ENCODE assay signal across 26 cellular contexts in genomic region chr13:45122941-45123340, GRCh38. TPM values are rescaled to one million over a fixed set of nuclear protein-coding genes. Genes with fewer than 3 reads are reported as not detected.
DNase-seq lines count a peak whose midpoint lies in the region; ATAC-seq and TF ChIP-seq lines count a peak whose summit lies in the region.
"Had no signal": no experiment of that assay in that cellular context is flagged by ENCODE, and none has a peak within 500 bp of the region (broad histone marks: within the 10 kb centered on the region; RNA-seq: fewer than 3 reads in every experiment).

No MANE protein-coding gene starts in this region.

- no peak for ATAC-seq in CD4-positive, CD25-positive, alpha-beta regulatory T cell (ENCODE audit: low read depth in 2 of 2)
- no peak for ATAC-seq in DND-41 (ENCODE audit: insufficient read depth, low read depth)
- no peak for ATAC-seq in natural killer cell
- no peak for ATAC-seq in PC-3
- ATAC-seq: HCT116, left lobe of liver, pancreas, Right ventricle myocardium inferior, SK-N-SH treated with all-trans-retinoic acid at 6 μM for 48 hours had no signal

- H3K79me2 ChIP-seq in DND-41 (ENCODE audit: insufficient read depth, low read length) (peaks cover 70% of the 10 kb centered on the region), PC-3 (ENCODE audit: low read length) (peaks cover 74% of the 10 kb centered on the region)

- H3K27me3 Mint-ChIP-seq in CD4-positive, CD25-positive, alpha-beta regulatory T cell = no peaks in the 10 kb centered on the region
- H3K27me3 Mint-ChIP-seq in activated T-helper 1 cell treated with anti-CD3 and anti-CD28 coated beads, Interleukin-12 subunit alpha, Interleukin-12 subunit beta, Interleukin-2, Interleukin-4 antibody, amounts not matched to agents 30 ng/mL and 10 ng/mL and 1 ng/mL, durations not matched to agents 14 hours and 24 hours and 36 hours (ENCODE audit: insufficient read depth) = no peaks in the 10 kb centered on the region
- no peaks in the 10 kb centered on the region for H3K27me3 Mint-ChIP-seq in natural killer cell (ENCODE audit: low read depth in 2 of 2)
- H3K27me3 Mint-ChIP-seq: activated B cell treated with CpG ODN at 0.5 μM for 24 hours had no signal

- H3K4me3 Mint-ChIP-seq in CD4-positive, CD25-positive, alpha-beta regulatory T cell = peak overlapping the region; percentile 2 to 61 (median 10)
- H3K4me3 Mint-ChIP-seq in activated T-helper 1 cell treated with anti-CD3 and anti-CD28 coated beads, Interleukin-12 subunit alpha, Interleukin-12 subunit beta, Interleukin-2, Interleukin-4 antibody, amounts not matched to agents 30 ng/mL and 10 ng/mL and 1 ng/mL, durations not matched to agents 14 hours and 24 hours and 36 hours = peak overlapping the region; percentile 28
- H3K4me3 Mint-ChIP-seq in natural killer cell = peak overlapping the region; percentile 41
- H3K4me3 Mint-ChIP-seq: activated B cell treated with CpG ODN at 0.5 μM for 24 hours had no signal

- no peak overlapping the region for H3K27ac ChIP-seq in CD4-positive, CD25-positive, alpha-beta regulatory T cell (ENCODE audit: insufficient read depth, low read length, poor library complexity, severe bottlenecking)
- no peak overlapping the region for H3K27ac ChIP-seq in DND-41 (ENCODE audit: low read length)
- no peak overlapping the region for H3K27ac ChIP-seq in PC-3 (ENCODE audit: low read length)
- H3K27ac ChIP-seq: pancreas, upper lobe of left lung had no signal

- H3K4me3 ChIP-seq in CD4-positive, CD25-positive, alpha-beta regulatory T cell (ENCODE audit: low read depth, low read length) = no peak overlapping the region
- no peak overlapping the region for H3K4me3 ChIP-seq in DND-41 (ENCODE audit: low read depth in 1 of 2, low read length in 2 of 2)
- no peak overlapping the region for H3K4me3 ChIP-seq in PC-3 (ENCODE audit: low read length)
- H3K4me3 ChIP-seq: pancreas, skin epidermis, upper lobe of left lung had no signal

- no peaks in the 10 kb centered on the region for H3K9me2 ChIP-seq in PC-3 (replicated peaks; ENCODE audit: low read length)

- no peak overlapping the region for H2AFZ ChIP-seq in DND-41 (ENCODE audit: low read depth, low read length)
- H2AFZ ChIP-seq in PC-3 (ENCODE audit: low read length) = no peak overlapping the region

- H3K36me3 Mint-ChIP-seq in CD4-positive, CD25-positive, alpha-beta regulatory T cell = no peaks in the 10 kb centered on the region
- H3K36me3 Mint-ChIP-seq in activated T-helper 1 cell treated with anti-CD3 and anti-CD28 coated beads, Interleukin-12 subunit alpha, Interleukin-12 subunit beta, Interleukin-2, Interleukin-4 antibody, amounts not matched to agents 30 ng/mL and 10 ng/mL and 1 ng/mL, durations not matched to agents 14 hours and 24 hours and 36 hours (ENCODE audit: low read depth) = peaks cover 2% of the 10 kb centered on the region
- H3K36me3 Mint-ChIP-seq in natural killer cell = no peaks in the 10 kb centered on the region

- peaks cover 6 to 37% (median 17%) of the 10 kb centered on the region in 4 donors for H3K4me1 Mint-ChIP-seq in CD4-positive, CD25-positive, alpha-beta regulatory T cell
- peaks cover 13% of the 10 kb centered on the region for H3K4me1 Mint-ChIP-seq in activated T-helper 1 cell treated with anti-CD3 and anti-CD28 coated beads, Interleukin-12 subunit alpha, Interleukin-12 subunit beta, Interleukin-2, Interleukin-4 antibody, amounts not matched to agents 30 ng/mL and 10 ng/mL and 1 ng/mL, durations not matched to agents 14 hours and 24 hours and 36 hours (ENCODE audit: low read depth)
- H3K4me1 Mint-ChIP-seq in natural killer cell = peaks cover 16% of the 10 kb centered on the region in 2 donors

- H3K9me3 Mint-ChIP-seq in CD4-positive, CD25-positive, alpha-beta regulatory T cell = no peaks in the 10 kb centered on the region
- H3K9me3 Mint-ChIP-seq in activated T-helper 1 cell treated with anti-CD3 and anti-CD28 coated beads, Interleukin-12 subunit alpha, Interleukin-12 subunit beta, Interleukin-2, Interleukin-4 antibody, amounts not matched to agents 30 ng/mL and 10 ng/mL and 1 ng/mL, durations not matched to agents 14 hours and 24 hours and 36 hours = no peaks in the 10 kb centered on the region
- no peaks in the 10 kb centered on the region for H3K9me3 Mint-ChIP-seq in natural killer cell
- H3K9me3 Mint-ChIP-seq: activated B cell treated with CpG ODN at 0.5 μM for 24 hours had no signal

- H3K27me3 ChIP-seq in CD4-positive, CD25-positive, alpha-beta regulatory T cell (ENCODE audit: control insufficient read depth, insufficient read depth, low read length) = no peaks in the 10 kb centered on the region
- H3K27me3 ChIP-seq in DND-41 (ENCODE audit: insufficient read depth, low read length, poor library complexity) (no peaks in the 10 kb centered on the region), PC-3 (ENCODE audit: low read length) (no peaks in the 10 kb centered on the region)
- H3K27me3 ChIP-seq: pancreas, upper lobe of left lung had no signal

- H3K36me3 ChIP-seq in CD4-positive, CD25-positive, alpha-beta regulatory T cell (ENCODE audit: control insufficient read depth, insufficient read depth, low read length) = peaks cover 3% of the 10 kb centered on the region
- no peaks in the 10 kb centered on the region; the same call in 1 of the 2 replicates for H3K36me3 ChIP-seq in DND-41 (ENCODE audit: insufficient read depth, low read length)
- H3K36me3 ChIP-seq in PC-3 (ENCODE audit: low read depth, low read length) = no peaks in the 10 kb centered on the region
- H3K36me3 ChIP-seq: pancreas, upper lobe of left lung had no signal

- no TSS peak for BruUV-seq in PC-3 (replicated peaks; lab: Mats Ljungman, UMichigan)

- H3K27ac Mint-ChIP-seq in CD4-positive, CD25-positive, alpha-beta regulatory T cell = peak overlapping the region in 2 of 3 donors; percentile 27 to 39
- no peak overlapping the region for H3K27ac Mint-ChIP-seq in activated T-helper 1 cell treated with anti-CD3 and anti-CD28 coated beads, Interleukin-12 subunit alpha, Interleukin-12 subunit beta, Interleukin-2, Interleukin-4 antibody, amounts not matched to agents 30 ng/mL and 10 ng/mL and 1 ng/mL, durations not matched to agents 14 hours and 24 hours and 36 hours
- H3K27ac Mint-ChIP-seq in natural killer cell = no peak overlapping the region
- H3K27ac Mint-ChIP-seq: activated B cell treated with CpG ODN at 0.5 μM for 24 hours had no signal

- H3K9me3 ChIP-seq in CD4-positive, CD25-positive, alpha-beta regulatory T cell (ENCODE audit: control insufficient read depth in 2 of 2, low read length in 2 of 2) = no peaks in the 10 kb centered on the region
- H3K9me3 ChIP-seq in DND-41 (ENCODE audit: insufficient read depth, low read length, severe bottlenecking) (no peaks in the 10 kb centered on the region), PC-3 (ENCODE audit: low read length) (no peaks in the 10 kb centered on the region)
- H3K9me3 ChIP-seq: Caco-2, pancreas, upper lobe of left lung had no signal

- H3K4me2 ChIP-seq in DND-41 (ENCODE audit: insufficient read depth, low read length) = 0 out of 2 replicates have a peak overlapping the region, but pooled peaks have one; percentile 11
- H3K4me2 ChIP-seq in PC-3 (ENCODE audit: low read length) = no peak overlapping the region

- POLR2A ChIA-PET in PC-3 (lab: Charles Lee; ENCODE audit: unreplicated experiment) = no interaction called here

- H3K9ac ChIP-seq in DND-41 (ENCODE audit: low read depth, low read length) = no peak overlapping the region
- H3K9ac ChIP-seq in PC-3 (ENCODE audit: low read length) = no peak overlapping the region

- intact Hi-C loops in activated T-helper 1 cell treated with anti-CD3 and anti-CD28 coated beads, Interleukin-12 subunit alpha, Interleukin-12 subunit beta, Interleukin-2, Interleukin-4 antibody, amounts not matched to agents 30 ng/mL and 10 ng/mL and 1 ng/mL, durations not matched to agents 14 hours and 24 hours and 36 hours (cut with micrococcal nuclease) = loop anchor here (5.0 kb wide), 1 partner anchor 641 kb away; no protein-coding TSS in a partner anchor
- intact Hi-C loops in natural killer cell (cut with micrococcal nuclease) = loop anchor here (5.0 kb wide), 1 partner anchor 206 kb away; no protein-coding TSS in a partner anchor
- intact Hi-C loops in PC-3 (cut with micrococcal nuclease) = no loop called here

- H3K4me1 ChIP-seq in CD4-positive, CD25-positive, alpha-beta regulatory T cell (ENCODE audit: control insufficient read depth, insufficient read depth, low read length, poor library complexity, severe bottlenecking) = peaks cover 31% of the 10 kb centered on the region
- peaks cover 34% of the 10 kb centered on the region for H3K4me1 ChIP-seq in DND-41 (ENCODE audit: insufficient read depth, low read length)
- peaks cover 13% of the 10 kb centered on the region for H3K4me1 ChIP-seq in PC-3 (ENCODE audit: insufficient read depth, low read length)

- CTCF ChIA-PET in PC-3 (lab: Charles Lee) = no interaction called here

- TF ChIP-seq CTCF in DND-41 (IDR thresholded peaks at IDR 0.05; ENCODE audit: borderline replicate concordance, extremely low read depth, low read length, poor library complexity, severe bottlenecking) (no peak), natural killer cell (IDR thresholded peaks at IDR 0.05) (no peak), PC-3 (conservative IDR thresholded peaks at IDR 0.05; ENCODE audit: low read depth, low read length) (no peak)

- no peak for DNase-seq in CD4-positive, CD25-positive, alpha-beta regulatory T cell
- DNase-seq in DND-41 (no peak), natural killer cell (no peak), PC-3 (no peak), NCI-H1417 (lab: John Stamatoyannopoulos, UW) (no peak), HPDE6-E6E7 (ENCODE audit: extremely low spot score) (no peak)
- no peak for DNase-seq in activated T-helper 1 cell treated with anti-CD3 and anti-CD28 coated beads, Interleukin-12 subunit alpha, Interleukin-12 subunit beta, Interleukin-2, Interleukin-4 antibody, amounts not matched to agents 30 ng/mL and 10 ng/mL and 1 ng/mL, durations not matched to agents 14 hours and 24 hours and 36 hours (ENCODE audit: low spot score)
- DNase-seq: activated B cell treated with CpG ODN at 0.5 μM for 24 hours; activated CD4-positive, alpha-beta T cell treated with anti-CD3 and anti-CD28 coated beads, Interleukin-2, amount 50 U/mL, for 1 hour; activated effector memory CD4-positive, alpha-beta T cell treated with Interleukin-2 at 50 U/mL for 16 hours; Caco-2; cerebellar nuclear complex; DMS79; GF-D8; KBM-7; NCI-H1417 treated with DMSO at 0.1 percent for 48 hours; NCI-H446 treated with DMSO at 0.1 percent for 48 hours; pancreas; retina; stimulated activated CD8-positive, alpha-beta memory T cell treated with anti-CD3 and anti-CD28 coated beads, Interleukin-4, amount 100 ng/mL, for 48 hours; upper lobe of left lung had no signal

- H3F3A ChIP-seq in PC-3 (ENCODE audit: low read length, unreplicated experiment) = no peaks in the 10 kb centered on the region

- H4K20me1 ChIP-seq in DND-41 (ENCODE audit: insufficient read depth, low read length) (peaks cover 9% of the 10 kb centered on the region; the same call in 1 of the 2 replicates), PC-3 (ENCODE audit: low read length) (peaks cover 24% of the 10 kb centered on the region)

RNA-seq across cellular contexts. Expression of gene GTF2F2, which starts 2.6 kb away (rescaled TPM):
- total RNA-seq in CD4-positive, CD25-positive, alpha-beta regulatory T cell = 16.1 TPM
- polyA plus RNA-seq in CD4-positive, CD25-positive, alpha-beta regulatory T cell = 1 to 10 TPM; 7.0 to 9.9 (median 8.8) TPM
- total RNA-seq in activated T-helper 1 cell treated with anti-CD3 and anti-CD28 coated beads, Interleukin-12 subunit alpha, Interleukin-12 subunit beta, Interleukin-2, Interleukin-4 antibody, amounts not matched to agents 30 ng/mL and 10 ng/mL and 1 ng/mL, durations not matched to agents 14 hours and 24 hours and 36 hours = 30.1 and 30.8 TPM in 2 replicates
- total RNA-seq in natural killer cell (10 to 100 TPM; 13.6 to 16.4 (median 15.7) TPM), PC-3 (2014; rRNA removed) (24.8 and 28.3 TPM in 2 replicates)

Comparison
In these comparisons a context has a peak if more than half of its experiments do, and no peak if none do; other contexts are left out.
1. H3K27ac Mint-ChIP-seq: peak in CD4-positive, CD25-positive, alpha-beta regulatory T cell (2 of 3); none in activated T-helper 1 cell treated with anti-CD3 and anti-CD28 coated beads, Interleukin-12 subunit alpha, Interleukin-12 subunit beta, Interleukin-2, Interleukin-4 antibody, amounts not matched to agents 30 ng/mL and 10 ng/mL and 1 ng/mL, durations not matched to agents 14 hours and 24 hours and 36 hours (single experiment) and natural killer cell (0 of 2).
2. Peak in every context shown above with its lines, with median percentiles within 50 percentile points of each other: H3K4me3 Mint-ChIP-seq.